In genomic region chr9:32839486-32839885, GRCh38 we compare ENCODE assay signal across 17 cellular contexts. TPM values are rescaled to one million over a fixed set of nuclear protein-coding genes. Genes with fewer than 3 reads are reported as not detected.
DNase-seq lines count a peak whose midpoint lies in the region; ATAC-seq and TF ChIP-seq lines count a peak whose summit lies in the region.
"Had no signal": no experiment of that assay in that cellular context is flagged by ENCODE, and none has a peak within 500 bp of the region (broad histone marks: within the 10 kb centered on the region; RNA-seq: fewer than 3 reads in every experiment).

No MANE protein-coding gene starts in this region.

- H3K9me2 ChIP-seq in GM23338 (ENCODE audit: insufficient read depth) = no peaks in the 10 kb centered on the region

- no peak for TF ChIP-seq POLR2A in adrenal gland (IDR thresholded peaks at IDR 0.05)

- no peaks in the 10 kb centered on the region for H3F3A ChIP-seq in GM23338 (replicated peaks; ENCODE audit: low read depth)

- H3K36me3 Mint-ChIP-seq in GM23338 (ENCODE audit: low read depth) = no peaks in the 10 kb centered on the region
- H3K36me3 Mint-ChIP-seq: CD14-positive monocyte; CD4-positive, alpha-beta memory T cell had no signal

- H3K4me2 ChIP-seq in GM23338 = no peak overlapping the region
- H3K4me2 ChIP-seq: BLaER1 had no signal

- TF ChIP-seq CTCF in GM23338 (conservative IDR thresholded peaks at IDR 0.05; ENCODE audit: low read depth in 2 of 2) (no peak), BE2C (IDR thresholded peaks at IDR 0.05; ENCODE audit: low read depth, low read length) (no peak), adrenal gland (IDR thresholded peaks at IDR 0.05) (no peak)

- H3K9me3 Mint-ChIP-seq in GM23338 = no peaks in the 10 kb centered on the region
- H3K9me3 Mint-ChIP-seq: CD4-positive, alpha-beta memory T cell; H9 had no signal

- H3K9me3 ChIP-seq in BE2C = no peaks in the 10 kb centered on the region
- H3K9me3 ChIP-seq in adrenal gland (replicated peaks in 1 of 3) = no peaks in the 10 kb centered on the region
- H3K9me3 ChIP-seq: BLaER1 had no signal

- H3K4me3 ChIP-seq in GM23338 (no peak overlapping the region), BE2C (ENCODE audit: low read depth, low read length) (no peak overlapping the region), adrenal gland (no peak overlapping the region)
- H3K4me3 ChIP-seq: BLaER1 had no signal

- H3K4me1 Mint-ChIP-seq in GM23338 = peaks cover 9% of the 10 kb centered on the region
- H3K4me1 Mint-ChIP-seq: CD14-positive monocyte; CD4-positive, alpha-beta memory T cell had no signal

- DNase-seq in GM23338 (ENCODE audit: low spot score) = no peak
- DNase-seq in epidermal melanocyte (ENCODE audit: insufficient read length, low spot score) = peak; percentile 38
- DNase-seq in activated CD8-positive, alpha-beta memory T cell treated with anti-CD3 and anti-CD28 coated beads for 24 hours = no peak
- DNase-seq in BE2C = no peak
- DNase-seq in adrenal gland = no peak
- DNase-seq: AML-193; CD4-positive, alpha-beta memory T cell; DMS153; DMS79; GF-D8; H9; KG1 had no signal

- H3K36me3 ChIP-seq in GM23338 (ENCODE audit: insufficient read depth) = no peaks in the 10 kb centered on the region
- H3K36me3 ChIP-seq in BE2C = no peaks in the 10 kb centered on the region
- no peaks in the 10 kb centered on the region for H3K36me3 ChIP-seq in adrenal gland (replicated peaks in 1 of 2)
- H3K36me3 ChIP-seq: BLaER1 had no signal

- H3K27ac Mint-ChIP-seq in GM23338 = no peak overlapping the region
- H3K27ac Mint-ChIP-seq: CD14-positive monocyte; CD4-positive, alpha-beta memory T cell; H9 had no signal

- H4K20me1 ChIP-seq in GM23338 (replicated peaks; ENCODE audit: insufficient read depth) = no peaks in the 10 kb centered on the region
- H4K20me1 ChIP-seq: BLaER1 had no signal

- H3K27me3 Mint-ChIP-seq in GM23338 (ENCODE audit: insufficient read depth, low read depth, poor library complexity) = no peaks in the 10 kb centered on the region

- H2AFZ ChIP-seq in GM23338 = 0 out of 2 replicates have a peak overlapping the region, but pooled peaks have one; percentile 28

- H3K4me3 Mint-ChIP-seq in GM23338 = no peak overlapping the region
- H3K4me3 Mint-ChIP-seq: CD14-positive monocyte; CD4-positive, alpha-beta memory T cell; H9 had no signal

- peak; percentile 4 for ATAC-seq in GM18502 (IDR thresholded peaks at IDR 0.05; ENCODE audit: poor library complexity, unreplicated experiment)
- ATAC-seq in GM23338 = no peak
- ATAC-seq in HG02981 (IDR thresholded peaks at IDR 0.05; ENCODE audit: unreplicated experiment) = no peak

- WGBS in adrenal gland, 4 donors = 77 to 86% (median 83%) methylated on average over 3 of the region's 3 CpGs

- H3K4me1 ChIP-seq in GM23338 (ENCODE audit: insufficient read depth) = peaks cover 5% of the 10 kb centered on the region; the same call in 1 of the 2 replicates
- no peaks in the 10 kb centered on the region for H3K4me1 ChIP-seq in BE2C
- no peaks in the 10 kb centered on the region for H3K4me1 ChIP-seq in adrenal gland (replicated peaks in 1 of 2)
- H3K4me1 ChIP-seq: BLaER1 had no signal

- H3K27me3 ChIP-seq in GM23338 (ENCODE audit: insufficient read depth) = no peaks in the 10 kb centered on the region
- H3K27me3 ChIP-seq in BE2C = no peaks in the 10 kb centered on the region
- no peaks in the 10 kb centered on the region for H3K27me3 ChIP-seq in adrenal gland
- H3K27me3 ChIP-seq: BLaER1 had no signal

- intact Hi-C loops in adrenal gland (cut with DNase I) = no loop called here

- H3K27ac ChIP-seq in GM23338 (ENCODE audit: low read depth) (no peak overlapping the region), adrenal gland (no peak overlapping the region)
- H3K27ac ChIP-seq: BLaER1 had no signal

- H3K79me2 ChIP-seq in GM23338 (replicated peaks; ENCODE audit: insufficient read depth) = no peaks in the 10 kb centered on the region

TF ChIP-seq in GM23338, 12 proteins besides CTCF, POLR2A, EP300 and RAD21 (continues in another document):
- TF ChIP-seq ETS1 (IDR thresholded peaks at IDR 0.05) (no peak), ZNF462 (CRISPR knock-in tag; IDR thresholded peaks at IDR 0.05) (no peak)

RNA-seq across cellular contexts. Expression of gene TMEM215, which starts 56.1 kb away (rescaled TPM):
- total RNA-seq in GM23338 (2014; rRNA removed; shearing (Covaris generic)) = 1.2 and 1.3 TPM in 2 replicates
- polyA plus RNA-seq in GM23338 (2016; fragmentation: Nextera tagmentation; extraction: Ambion mirVana) (0.71 and 0.79 TPM in 2 replicates), adrenal gland (under 1 TPM in 1 of 3 donors, not detected in 2; 0.03 TPM)
- polyA plus RNA-seq in BE2C (2012; ENCODE audit: insufficient read depth, insufficient read length, low read depth) = not detected
- not detected for total RNA-seq in adrenal gland
- total RNA-seq: CD4-positive, alpha-beta memory T cell; HT-29 had no signal
- polyA plus RNA-seq: CD14-positive monocyte; CD4-positive, alpha-beta memory T cell had no signal
